In genomic region chr4:48779998-48780866, GRCh38 we compare ENCODE assay signal across 8 cellular contexts. TPM values are rescaled to one million over a fixed set of nuclear protein-coding genes. Genes with fewer than 3 reads are reported as not detected.
A peak's percentile ranks its signal among the peaks of the same experiment; 100 is the strongest.
DNase-seq lines count a peak whose midpoint lies in the region; ATAC-seq, FAIRE-seq and TF ChIP-seq lines count a peak whose summit lies in the region.

FRYL (minus strand) TSS chr4:48780279; CDS start chr4:48634410, 145,869 bp downstream.

- H3K9ac ChIP-seq in NT2/D1 (ENCODE audit: insufficient read length, low read depth) = peak within 1 kb of the TSS; percentile 88
- peak within 1 kb of the TSS; percentile 77 to 92 (median 78) for H3K9ac ChIP-seq in H1 (replicated peaks in 1 of 4; ENCODE audit: extremely low read depth in 1 of 4, low read depth in 3 of 4, low read length in 3 of 4)

- H3K27me3 ChIP-seq in NT2/D1 (ENCODE audit: insufficient read depth, insufficient read length) (peaks cover 5% of the 10 kb centered on the region), H1 (replicated peaks in 1 of 4; ENCODE audit: control insufficient read depth in 3 of 4, extremely low read depth in 1 of 4, insufficient read depth in 3 of 4, low read length in 3 of 4) (no peaks in the 10 kb centered on the region)

- H4K91ac ChIP-seq in H1 (replicated peaks; ENCODE audit: insufficient read length, low read length) = no peak within 1 kb of the TSS

- H2BK120ac ChIP-seq in H1 (replicated peaks; ENCODE audit: low read depth, low read length) = no peak within 1 kb of the TSS

- no peaks in the 10 kb centered on the region for H3K9me3 Mint-ChIP-seq in activated CD8-positive, alpha-beta memory T cell treated with anti-CD3 and anti-CD28 coated beads, Interleukin-2, amount 10 ng/mL, durations not matched to agents 7 days and 5 days (ENCODE audit: low read depth)
- no peaks in the 10 kb centered on the region for H3K9me3 Mint-ChIP-seq in memory B cell

- H3K23me2 ChIP-seq in H1 (ENCODE audit: low read depth, low read length) = peaks cover 6% of the 10 kb centered on the region

- H2BK15ac ChIP-seq in H1 (ENCODE audit: low read length) = no peak within 1 kb of the TSS

- POLR2A ChIA-PET in H1 (lab: Charles Lee; ENCODE audit: partially characterized antibody) = interaction anchor here (0.7 to 1.7 kb wide), 15 partner anchors 8 to 64 kb away, joined by 3 to 6 read pairs (median 3); partner anchors contain the start of gene OCIAD1

- H2BK12ac ChIP-seq in H1 (ENCODE audit: low read depth, low read length) = no peak within 1 kb of the TSS

- no peak within 1 kb of the TSS for H2AK5ac ChIP-seq in H1 (ENCODE audit: low read depth, low read length)

- H4K20me1 ChIP-seq in H1 (replicated peaks in 1 of 2; ENCODE audit: control insufficient read depth in 1 of 2, insufficient read depth in 2 of 2, low read length in 2 of 2) = peaks cover 2 to 5% of the 10 kb centered on the region in 2 experiments

- no peak for TF ChIP-seq EP300 in H1 (IDR thresholded peaks at IDR 0.05; ENCODE audit: borderline replicate concordance in 1 of 2, low read depth in 2 of 2, low read length in 2 of 2)

- peak within 1 kb of the TSS; percentile 86 for H3K4me3 ChIP-seq in NT2/D1 (ENCODE audit: insufficient read length, low read depth)
- H3K4me3 ChIP-seq in H1 (ENCODE audit: extremely low read depth in 1 of 4, insufficient read depth in 2 of 4, low read depth in 3 of 4, low read length in 4 of 4) = peak within 1 kb of the TSS; percentile 82 to 92 (median 84)

- H3K27me3 Mint-ChIP-seq in activated CD8-positive, alpha-beta memory T cell treated with anti-CD3 and anti-CD28 coated beads, Interleukin-2, amount 10 ng/mL, durations not matched to agents 7 days and 5 days = no peaks in the 10 kb centered on the region
- H3K27me3 Mint-ChIP-seq in memory B cell = no peaks in the 10 kb centered on the region

- H3K4me1 ChIP-seq in NT2/D1 (ENCODE audit: insufficient read depth, insufficient read length) (no peaks in the 10 kb centered on the region), H1 (replicated peaks in 1 of 4; ENCODE audit: control insufficient read depth in 3 of 4, insufficient read depth in 4 of 4, low read length in 3 of 4) (peaks cover 0 to 8% (median under 1%) of the 10 kb centered on the region in 4 experiments; a peak in 4 of 7 replicates)

- H3K14ac ChIP-seq in H1 (ENCODE audit: insufficient read length) = no peak within 1 kb of the TSS

- ATAC-seq in GM21381 (IDR thresholded peaks at IDR 0.05; ENCODE audit: unreplicated experiment) (peak; percentile 89), memory B cell (ENCODE audit: low read depth) (peak; percentile 75)
- ATAC-seq in activated CD8-positive, alpha-beta memory T cell treated with anti-CD3 and anti-CD28 coated beads, Interleukin-2, amount 10 ng/mL, durations not matched to agents 7 days and 5 days = peak; percentile 93

- 2% methylated on average over 40 of the region's 51 CpGs; no CpG with 5 or more reads in 1 of the 2 experiments for WGBS in H1 (ENCODE audit: extremely low coverage in 1 of 2, insufficient coverage in 1 of 2, insufficient read length in 1 of 2, insufficient replicate concordance in 2 of 2, low coverage in 1 of 2, low lambda C conversion rate in 2 of 2, missing lambda C conversion rate in 1 of 2), 2 experiments

- peak in 1 of 2 experiments; percentile 59; a peak in 2 of 3 replicates for TF ChIP-seq POLR2A in H1 (IDR thresholded peaks at IDR 0.05; ENCODE audit: control extremely low read depth in 1 of 2, low read depth in 2 of 2, low read length in 2 of 2)

- H3K4me3 Mint-ChIP-seq in activated CD8-positive, alpha-beta memory T cell treated with anti-CD3 and anti-CD28 coated beads, Interleukin-2, amount 10 ng/mL, durations not matched to agents 7 days and 5 days = peak within 1 kb of the TSS; percentile 96
- H3K4me3 Mint-ChIP-seq in memory B cell = peak within 1 kb of the TSS; percentile 100

- peak within 1 kb of the TSS; percentile 67; the same call in 1 of the 2 replicates for H3K27ac ChIP-seq in H1 (ENCODE audit: low read depth, low read length)

- H3K18ac ChIP-seq in H1 (ENCODE audit: extremely low read depth, low read length) = peak within 1 kb of the TSS; percentile 24

- CTCF ChIA-PET in activated CD8-positive, alpha-beta memory T cell treated with anti-CD3 and anti-CD28 coated beads, Interleukin-2, amount 10 ng/mL, durations not matched to agents 7 days and 5 days (lab: Charles Lee) = interaction anchor here (0.9 to 2.8 kb wide), 5 partner anchors 10 to 202 kb away, joined by 3 to 10 read pairs (median 3); no protein-coding TSS in a partner anchor
- CTCF ChIA-PET in H1 (lab: Charles Lee; ENCODE audit: partially characterized antibody) = interaction anchor here (0.8 to 2.8 kb wide), 4 partner anchors 12 to 202 kb away, joined by 3 to 12 read pairs (median 5); no protein-coding TSS in a partner anchor

- peaks cover 4 to 39% of the 10 kb centered on the region in 2 experiments for H3K79me2 ChIP-seq in H1 (ENCODE audit: control insufficient read depth in 1 of 2, insufficient read depth in 2 of 2, low read length in 2 of 2)

- H4K5ac ChIP-seq in H1 (ENCODE audit: insufficient read length, low read depth, low read length) = peak within 1 kb of the TSS; percentile 73

- no peak for TF ChIP-seq CTCF in H1 (IDR thresholded peaks at IDR 0.05; ENCODE audit: control extremely low read depth in 1 of 3, insufficient read depth in 1 of 3, low read depth in 1 of 3, low read length in 3 of 3)

- peak; percentile 97 for FAIRE-seq in H1 (lab: Jason Lieb, UNC)

- H3K4me2 ChIP-seq in H1 (ENCODE audit: insufficient read depth in 1 of 2, low read depth in 2 of 2, low read length in 2 of 2) = peak within 1 kb of the TSS; percentile 92 to 95

- H3K4ac ChIP-seq in H1 (replicated peaks; ENCODE audit: insufficient read length, low read depth, low read length) = no peak within 1 kb of the TSS

- H3K56ac ChIP-seq in H1 (replicated peaks; ENCODE audit: insufficient read length, low read depth, low read length) = peak within 1 kb of the TSS; percentile 65

- H3K36me3 Mint-ChIP-seq in activated CD8-positive, alpha-beta memory T cell treated with anti-CD3 and anti-CD28 coated beads, Interleukin-2, amount 10 ng/mL, durations not matched to agents 7 days and 5 days = peaks cover 10% of the 10 kb centered on the region
- no peaks in the 10 kb centered on the region for H3K36me3 Mint-ChIP-seq in memory B cell

- H2BK20ac ChIP-seq in H1 (ENCODE audit: low read length) = no peak within 1 kb of the TSS

- H4K8ac ChIP-seq in H1 (ENCODE audit: extremely low read depth, insufficient read depth, low read length) = peak within 1 kb of the TSS; percentile 79

- H3K36me3 ChIP-seq in NT2/D1 (ENCODE audit: insufficient read depth, insufficient read length, low read length) (no peaks in the 10 kb centered on the region), H1 (ENCODE audit: control insufficient read depth in 2 of 4, insufficient read depth in 4 of 4, low read length in 3 of 4) (no peaks in the 10 kb centered on the region)

- peak; percentile 99 for DNase-seq in COR-L47 (lab: John Stamatoyannopoulos, UW)
- peak; percentile 25 to 99 (median 98) for DNase-seq in HUDEP-2 (lab: John Stamatoyannopoulos, UW; ENCODE audit: unreplicated experiment in 76 of 76)
- DNase-seq in NT2/D1 (ENCODE audit: low read depth, low spot score) = peak; percentile 96
- peak; percentile 99 for DNase-seq in activated CD8-positive, alpha-beta memory T cell treated with anti-CD3 and anti-CD28 coated beads, Interleukin-2, amount 10 ng/mL, durations not matched to agents 7 days and 5 days
- DNase-seq in H1 (ENCODE audit: low read depth in 1 of 2, low spot score in 2 of 2) = peak; percentile 96 to 99
- DNase-seq in memory B cell (ENCODE audit: low spot score in 2 of 2) = peak; percentile 79
- peak; percentile 93 for DNase-seq in stimulated activated CD8-positive, alpha-beta memory T cell treated with anti-CD3 and anti-CD28 coated beads, Interleukin-12 subunit alpha, Interleukin-12 subunit beta, amount 100 ng/mL, for 4 hours (ENCODE audit: low read depth)

- H3K4me1 Mint-ChIP-seq in activated CD8-positive, alpha-beta memory T cell treated with anti-CD3 and anti-CD28 coated beads, Interleukin-2, amount 10 ng/mL, durations not matched to agents 7 days and 5 days = peaks cover 31% of the 10 kb centered on the region
- H3K4me1 Mint-ChIP-seq in memory B cell = peaks cover 20% of the 10 kb centered on the region

- no peaks in the 10 kb centered on the region for H3K9me3 ChIP-seq in NT2/D1 (ENCODE audit: insufficient read depth, low read length)
- H3K9me3 ChIP-seq in H1 (ENCODE audit: insufficient read depth in 2 of 2, low read depth in 1 of 2, low read length in 1 of 2) = no peaks in the 10 kb centered on the region

- no peak within 1 kb of the TSS for H3K23ac ChIP-seq in H1 (ENCODE audit: insufficient read length)

- peak within 1 kb of the TSS; percentile 96 for H2AFZ ChIP-seq in H1 (ENCODE audit: low read length)

- H3K79me1 ChIP-seq in H1 (ENCODE audit: low read depth, low read length) = peaks cover under 1% of the 10 kb centered on the region; the same call in 1 of the 2 replicates

- peak in 1 of 2 experiments; percentile 23; a peak in 1 of 4 replicates for TF ChIP-seq RAD21 in H1 (IDR thresholded peaks at IDR 0.05 in 1 of 2, conservative IDR thresholded peaks at IDR 0.05 in 1 of 2; ENCODE audit: low read depth in 2 of 2, low read length in 2 of 2)

- peak within 1 kb of the TSS; percentile 73 for H2BK5ac ChIP-seq in H1 (ENCODE audit: low read depth, low read length)

- H3K27ac Mint-ChIP-seq in activated CD8-positive, alpha-beta memory T cell treated with anti-CD3 and anti-CD28 coated beads, Interleukin-2, amount 10 ng/mL, durations not matched to agents 7 days and 5 days = peak within 1 kb of the TSS; percentile 91
- peak within 1 kb of the TSS; percentile 82 for H3K27ac Mint-ChIP-seq in memory B cell

TF ChIP-seq in H1, 55 proteins besides CTCF, POLR2A, EP300 and RAD21 (continues in another document):
- TF ChIP-seq SIRT6 (IDR thresholded peaks at IDR 0.05; ENCODE audit: low read length) (no peak), CHD2 (IDR thresholded peaks at IDR 0.05; ENCODE audit: low read length) (peak; percentile 90), TAF1 (IDR thresholded peaks at IDR 0.05; ENCODE audit: low read depth, low read length) (peak; percentile 52)

RNA-seq across cellular contexts. Expression of gene FRYL, which starts in this region (rescaled TPM):
- 10 to 100 TPM; 80.8 to 97.3 TPM for total RNA-seq in activated CD8-positive, alpha-beta memory T cell treated with anti-CD3 and anti-CD28 coated beads, Interleukin-2, amount 10 ng/mL, durations not matched to agents 7 days and 5 days
- 36.5 and 36.8 TPM in 2 replicates for total RNA-seq in H1 (2021; fragmentation: NEBNext Ultra II Directional; extraction: Animal tissue kit (Norgen Biotek cat#: 25700))
- polyA plus RNA-seq in H1 (2011; rRNA removed) = 5.7 and 8.0 TPM in 2 replicates
- 9.6 TPM for polyA plus RNA-seq in H1 (2011; cell fraction: cytosol; rRNA removed)
- 20.9 TPM for polyA plus RNA-seq in H1 (2011; cell fraction: nucleus; rRNA removed)
- polyA plus RNA-seq in H1 (2012, experiment 1 of 2) = 10.5 to 15.9 TPM (median 13.5 TPM) in 4 replicates
- 0.49 TPM for polyA plus RNA-seq in H1 (2012, experiment 2 of 2)
- 10.3 TPM for polyA plus RNA-seq in H1 (2013, experiment 1 of 2)
- polyA plus RNA-seq in H1 (2013, experiment 2 of 2) = 9.1 TPM
- polyA minus RNA-seq in H1 (2011; rRNA and poly(A)+ RNA removed) = 63.8 and 77.1 TPM in 2 replicates
- 36.2 TPM for polyA minus RNA-seq in H1 (2011; cell fraction: cytosol; rRNA and poly(A)+ RNA removed)
- 179 TPM for polyA minus RNA-seq in H1 (2011; cell fraction: nucleus; rRNA and poly(A)+ RNA removed)

Comparison
In these comparisons a context has a peak if more than half of its experiments do, and no peak if none do; other contexts are left out.
1. Peak in every context shown above with its lines: DNase-seq, ATAC-seq, H3K4me3 ChIP-seq and H3K27ac ChIP-seq.